Comparison of ENCODE assay signal across 14 cellular contexts in genomic region chr14:56359245-56359644, GRCh38.
DNase-seq lines count a peak whose midpoint lies in the region; ATAC-seq and TF ChIP-seq lines count a peak whose summit lies in the region.
"Had no signal": no experiment of that assay in that cellular context is flagged by ENCODE, and none has a peak within 500 bp of the region (broad histone marks: within the 10 kb centered on the region; RNA-seq: fewer than 3 reads in every experiment).

No MANE protein-coding gene starts in this region.

- peak overlapping the region; percentile 11; the same call in 1 of the 2 replicates for H3K4me2 ChIP-seq in BLaER1

- H3K27ac Mint-ChIP-seq in activated CD4-positive, alpha-beta memory T cell treated with anti-CD3 and anti-CD28 coated beads, Interleukin-2, amount 10 ng/mL, durations not matched to agents 7 days and 5 days, result no peak overlapping the region

- H3K4me3 ChIP-seq in BLaER1 (no peak overlapping the region), gastroesophageal sphincter (no peak overlapping the region)
- H3K4me3 ChIP-seq: pancreas, Peyer's patch had no signal

- CTCF ChIA-PET in activated CD4-positive, alpha-beta memory T cell treated with anti-CD3 and anti-CD28 coated beads, Interleukin-2, amount 10 ng/mL, durations not matched to agents 7 days and 5 days (lab: Charles Lee), result no interaction called here

- H3K9me3 ChIP-seq in BLaER1 (no peaks in the 10 kb centered on the region), gastroesophageal sphincter (no peaks in the 10 kb centered on the region)
- H3K9me3 ChIP-seq: pancreas, Peyer's patch had no signal

- H3K4me3 Mint-ChIP-seq in activated CD4-positive, alpha-beta memory T cell treated with anti-CD3 and anti-CD28 coated beads, Interleukin-2, amount 10 ng/mL, durations not matched to agents 7 days and 5 days, result no peak overlapping the region

- H3K9me3 Mint-ChIP-seq in activated CD4-positive, alpha-beta memory T cell treated with anti-CD3 and anti-CD28 coated beads, Interleukin-2, amount 10 ng/mL, durations not matched to agents 7 days and 5 days, result no peaks in the 10 kb centered on the region
- H3K9me3 Mint-ChIP-seq: T-helper 1 cell treated with Interleukin-12 subunit alpha and Interleukin-12 subunit beta and Interleukin-4 antibody, amounts not matched to agents 30 μg/mL and 1 μg/mL, for 36 hours had no signal

- no peak overlapping the region for H3K9ac ChIP-seq in BLaER1

- H3K27me3 Mint-ChIP-seq in activated CD4-positive, alpha-beta memory T cell treated with anti-CD3 and anti-CD28 coated beads, Interleukin-2, amount 10 ng/mL, durations not matched to agents 7 days and 5 days, result peaks cover 5% of the 10 kb centered on the region

- peak; percentile 98 for ATAC-seq in GM18907 (IDR thresholded peaks at IDR 0.05; ENCODE audit: unreplicated experiment)
- peak; percentile 67 for ATAC-seq in HG02973 (IDR thresholded peaks at IDR 0.05; ENCODE audit: unreplicated experiment)
- no peak for ATAC-seq in gastroesophageal sphincter
- ATAC-seq: pancreas had no signal

- no peak for TF ChIP-seq POLR2A in gastroesophageal sphincter (IDR thresholded peaks at IDR 0.05)

- TF ChIP-seq CTCF in gastroesophageal sphincter (IDR thresholded peaks at IDR 0.05), result no peak

- TF ChIP-seq EP300 in gastroesophageal sphincter (IDR thresholded peaks at IDR 0.05), result no peak

- H3K4me1 ChIP-seq in BLaER1, result peaks cover 7% of the 10 kb centered on the region
- peaks cover 0 to 18% (median 0%) of the 10 kb centered on the region in 3 donors for H3K4me1 ChIP-seq in gastroesophageal sphincter
- H3K4me1 ChIP-seq: pancreas, Peyer's patch had no signal

- peak; percentile 44 for DNase-seq in activated CD4-positive, alpha-beta memory T cell treated with anti-CD3 and anti-CD28 coated beads, Interleukin-2, amount 10 ng/mL, durations not matched to agents 7 days and 5 days
- no peak for DNase-seq in NCI-H226
- DNase-seq in DMS79 (lab: John Stamatoyannopoulos, UW), result no peak
- DNase-seq in amniotic stem cell (lab: John Stamatoyannopoulos, UW), result no peak
- DNase-seq: DMS53, midbrain, NCI-H446, pancreas, Peyer's patch had no signal

- H3K36me3 Mint-ChIP-seq in activated CD4-positive, alpha-beta memory T cell treated with anti-CD3 and anti-CD28 coated beads, Interleukin-2, amount 10 ng/mL, durations not matched to agents 7 days and 5 days (ENCODE audit: low read depth), result no peaks in the 10 kb centered on the region

- H3K36me3 ChIP-seq in BLaER1, result no peaks in the 10 kb centered on the region
- H3K36me3 ChIP-seq in gastroesophageal sphincter, result no peaks in the 10 kb centered on the region
- H3K36me3 ChIP-seq: pancreas, Peyer's patch had no signal

- 25 to 82% methylated on average over 1 of the region's 1 CpG for WGBS in gastroesophageal sphincter (ENCODE audit: low coverage in 1 of 2), 2 donors

- H3K4me1 Mint-ChIP-seq in activated CD4-positive, alpha-beta memory T cell treated with anti-CD3 and anti-CD28 coated beads, Interleukin-2, amount 10 ng/mL, durations not matched to agents 7 days and 5 days, result peaks cover 20% of the 10 kb centered on the region

- H3K27ac ChIP-seq in BLaER1, result no peak overlapping the region
- H3K27ac ChIP-seq in gastroesophageal sphincter, result no peak overlapping the region
- H3K27ac ChIP-seq: pancreas, Peyer's patch had no signal

- H4K20me1 ChIP-seq in BLaER1, result no peaks in the 10 kb centered on the region

- POLR2A ChIA-PET in activated CD4-positive, alpha-beta memory T cell treated with anti-CD3 and anti-CD28 coated beads, Interleukin-2, amount 10 ng/mL, durations not matched to agents 7 days and 5 days (lab: Charles Lee), result no interaction called here

- H3K27me3 ChIP-seq in BLaER1, result no peaks in the 10 kb centered on the region
- no peaks in the 10 kb centered on the region for H3K27me3 ChIP-seq in gastroesophageal sphincter
- H3K27me3 ChIP-seq: pancreas, Peyer's patch had no signal
